10 cellular contexts compared by ENCODE assay signal in genomic region chr17:39679521-39680192, GRCh38. TPM values are rescaled to one million over a fixed set of nuclear protein-coding genes. Genes with fewer than 3 reads are reported as not detected.
DNase-seq lines count a peak whose midpoint lies in the region; ATAC-seq and TF ChIP-seq lines count a peak whose summit lies in the region.
"Had no signal": no experiment of that assay in that cellular context is flagged by ENCODE, and none has a peak within 500 bp of the region (broad histone marks: within the 10 kb centered on the region; RNA-seq: fewer than 3 reads in every experiment).

No MANE protein-coding gene starts in this region.

- DNase-seq in Jurkat, Clone E6-1 (ENCODE audit: low read depth, low spot score) = peak; percentile 87
- DNase-seq in activated CD8-positive, alpha-beta T cell treated with anti-CD3 and anti-CD28 coated beads, Interleukin-2, amount 10 ng/mL, durations not matched to agents 7 days and 5 days = peak; percentile 56
- DNase-seq in erythroblast (lab: John Stamatoyannopoulos, UW) (peak; percentile 31 to 41), NCI-H2196 (lab: John Stamatoyannopoulos, UW; ENCODE audit: unreplicated experiment) (no peak), A172 (ENCODE audit: low spot score) (no peak), MM.1S (no peak), progenitor cell of endocrine pancreas (ENCODE audit: low spot score, unreplicated experiment) (no peak)
- peak in 1 of 2 donors; percentile 75 for DNase-seq in stimulated activated effector memory CD8-positive, alpha-beta T cell treated with anti-CD3 and anti-CD28 coated beads, Interleukin-12 subunit alpha, Interleukin-12 subunit beta, amount 100 ng/mL, for 72 hours (ENCODE audit: low spot score in 2 of 2)
- DNase-seq: NCI-H187, nucleus accumbens had no signal

- POLR2A ChIA-PET in activated CD8-positive, alpha-beta T cell treated with anti-CD3 and anti-CD28 coated beads, Interleukin-2, amount 10 ng/mL, durations not matched to agents 7 days and 5 days (lab: Charles Lee) = interaction anchor here (0.6 to 4.9 kb wide), 7 partner anchors 9 to 218 kb away, joined by 3 to 32 read pairs (median 3); partner anchors contain the start of genes CDK12, MIEN1, PGAP3 and PNMT

- peak overlapping the region; percentile 36 for H3K4me3 Mint-ChIP-seq in activated CD8-positive, alpha-beta T cell treated with anti-CD3 and anti-CD28 coated beads, Interleukin-2, amount 10 ng/mL, durations not matched to agents 7 days and 5 days
- peak overlapping the region; percentile 61 for H3K4me3 Mint-ChIP-seq in stimulated activated effector memory CD8-positive, alpha-beta T cell treated with anti-CD3 and anti-CD28 coated beads, Interleukin-12 subunit alpha, Interleukin-12 subunit beta, amount 100 ng/mL, for 72 hours
- no peak overlapping the region for H3K4me3 Mint-ChIP-seq in progenitor cell of endocrine pancreas (ENCODE audit: low read depth)

- TF ChIP-seq CTCF in MM.1S (IDR thresholded peaks at IDR 0.05; ENCODE audit: low read length) = no peak
- TF ChIP-seq CTCF in progenitor cell of endocrine pancreas (IDR thresholded peaks at IDR 0.05; ENCODE audit: unreplicated experiment) = no peak

- peak; percentile 65 for TF ChIP-seq POLR2A in erythroblast (IDR thresholded peaks at IDR 0.05; ENCODE audit: low read length)

- H3K9ac ChIP-seq in MM.1S (ENCODE audit: low read length) = no peak overlapping the region

- H3K4me1 Mint-ChIP-seq in activated CD8-positive, alpha-beta T cell treated with anti-CD3 and anti-CD28 coated beads, Interleukin-2, amount 10 ng/mL, durations not matched to agents 7 days and 5 days (ENCODE audit: low read depth) = peaks cover 61% of the 10 kb centered on the region
- peaks cover 71% of the 10 kb centered on the region for H3K4me1 Mint-ChIP-seq in stimulated activated effector memory CD8-positive, alpha-beta T cell treated with anti-CD3 and anti-CD28 coated beads, Interleukin-12 subunit alpha, Interleukin-12 subunit beta, amount 100 ng/mL, for 72 hours
- peaks cover 8% of the 10 kb centered on the region for H3K4me1 Mint-ChIP-seq in progenitor cell of endocrine pancreas (ENCODE audit: low read depth)

- no peak overlapping the region for H3K27ac ChIP-seq in MM.1S (ENCODE audit: low read length)

- no peaks in the 10 kb centered on the region for H3K79me2 ChIP-seq in MM.1S (ENCODE audit: low read length)

- H3K27me3 Mint-ChIP-seq in activated CD8-positive, alpha-beta T cell treated with anti-CD3 and anti-CD28 coated beads, Interleukin-2, amount 10 ng/mL, durations not matched to agents 7 days and 5 days (ENCODE audit: low read depth) = no peaks in the 10 kb centered on the region
- no peaks in the 10 kb centered on the region for H3K27me3 Mint-ChIP-seq in progenitor cell of endocrine pancreas

- peak overlapping the region; percentile 91 for H3K27ac Mint-ChIP-seq in activated CD8-positive, alpha-beta T cell treated with anti-CD3 and anti-CD28 coated beads, Interleukin-2, amount 10 ng/mL, durations not matched to agents 7 days and 5 days
- peak overlapping the region; percentile 99 for H3K27ac Mint-ChIP-seq in stimulated activated effector memory CD8-positive, alpha-beta T cell treated with anti-CD3 and anti-CD28 coated beads, Interleukin-12 subunit alpha, Interleukin-12 subunit beta, amount 100 ng/mL, for 72 hours
- no peak overlapping the region for H3K27ac Mint-ChIP-seq in progenitor cell of endocrine pancreas

- peak overlapping the region; percentile 18 for H3K4me3 ChIP-seq in Jurkat, Clone E6-1 (ENCODE audit: low read length)
- no peak overlapping the region for H3K4me3 ChIP-seq in MM.1S (ENCODE audit: low read length)

- H3K4me1 ChIP-seq in MM.1S (ENCODE audit: low read length) = no peaks in the 10 kb centered on the region

- H3K9me3 Mint-ChIP-seq in activated CD8-positive, alpha-beta T cell treated with anti-CD3 and anti-CD28 coated beads, Interleukin-2, amount 10 ng/mL, durations not matched to agents 7 days and 5 days (ENCODE audit: insufficient read depth) = no peaks in the 10 kb centered on the region
- H3K9me3 Mint-ChIP-seq in stimulated activated effector memory CD8-positive, alpha-beta T cell treated with anti-CD3 and anti-CD28 coated beads, Interleukin-12 subunit alpha, Interleukin-12 subunit beta, amount 100 ng/mL, for 72 hours = no peaks in the 10 kb centered on the region
- no peaks in the 10 kb centered on the region for H3K9me3 Mint-ChIP-seq in progenitor cell of endocrine pancreas (ENCODE audit: low read depth)

- H3K27me3 ChIP-seq in MM.1S (replicated peaks; ENCODE audit: insufficient read depth, low read length) = no peaks in the 10 kb centered on the region

- no peak overlapping the region for H2AFZ ChIP-seq in MM.1S (ENCODE audit: low read length)

- no peaks in the 10 kb centered on the region for H3K9me2 ChIP-seq in MM.1S (replicated peaks; ENCODE audit: insufficient read depth, low read length)

- no peak overlapping the region for H3K4me2 ChIP-seq in MM.1S (ENCODE audit: low read depth, low read length)

- H3K36me3 ChIP-seq in MM.1S (replicated peaks; ENCODE audit: insufficient read depth, low read length) = no peaks in the 10 kb centered on the region

- H3K36me3 Mint-ChIP-seq in activated CD8-positive, alpha-beta T cell treated with anti-CD3 and anti-CD28 coated beads, Interleukin-2, amount 10 ng/mL, durations not matched to agents 7 days and 5 days (ENCODE audit: low read depth) = peaks cover 18% of the 10 kb centered on the region
- peaks cover 14% of the 10 kb centered on the region for H3K36me3 Mint-ChIP-seq in stimulated activated effector memory CD8-positive, alpha-beta T cell treated with anti-CD3 and anti-CD28 coated beads, Interleukin-12 subunit alpha, Interleukin-12 subunit beta, amount 100 ng/mL, for 72 hours
- peaks cover 13% of the 10 kb centered on the region for H3K36me3 Mint-ChIP-seq in progenitor cell of endocrine pancreas (ENCODE audit: insufficient read depth)

- H3K9me3 ChIP-seq in MM.1S (replicated peaks; ENCODE audit: insufficient read depth, low read length) = no peaks in the 10 kb centered on the region

- no peaks in the 10 kb centered on the region for H4K20me1 ChIP-seq in MM.1S (ENCODE audit: insufficient read depth, low read length)

- peak; percentile 81 for ATAC-seq in activated CD8-positive, alpha-beta T cell treated with anti-CD3 and anti-CD28 coated beads, Interleukin-2, amount 10 ng/mL, durations not matched to agents 7 days and 5 days
- ATAC-seq in stimulated activated effector memory CD8-positive, alpha-beta T cell treated with anti-CD3 and anti-CD28 coated beads, Interleukin-12 subunit alpha, Interleukin-12 subunit beta, amount 100 ng/mL, for 72 hours = peak; percentile 78

- no peaks in the 10 kb centered on the region for H3F3A ChIP-seq in MM.1S (ENCODE audit: insufficient read depth, low read length)

- CTCF ChIA-PET in activated CD8-positive, alpha-beta T cell treated with anti-CD3 and anti-CD28 coated beads, Interleukin-2, amount 10 ng/mL, durations not matched to agents 7 days and 5 days (lab: Charles Lee) = interaction anchor here (0.9 to 2.8 kb wide), 11 partner anchors 9 to 58 kb away, joined by 3 to 17 read pairs (median 6); partner anchors contain the start of genes MIEN1, PGAP3 and PNMT

RNA-seq across cellular contexts. Expression of gene PGAP3, which starts 8.2 kb away (rescaled TPM):
- 1.6 TPM for polyA plus RNA-seq in Jurkat, Clone E6-1 (2012; ENCODE audit: insufficient read depth, insufficient read length)
- 10 to 100 TPM; 12.3 to 14.7 TPM for total RNA-seq in activated CD8-positive, alpha-beta T cell treated with anti-CD3 and anti-CD28 coated beads, Interleukin-2, amount 10 ng/mL, durations not matched to agents 7 days and 5 days
- total RNA-seq in A172 (2014; rRNA removed; shearing (Covaris generic)) = 10.8 and 11.4 TPM in 2 replicates
- total RNA-seq in progenitor cell of endocrine pancreas = 38.7 and 40.1 TPM in 2 replicates

RNA-seq across cellular contexts. Expression of gene PNMT, which starts 11.4 kb away (rescaled TPM):
- not detected for polyA plus RNA-seq in Jurkat, Clone E6-1 (2012; ENCODE audit: insufficient read depth, insufficient read length)
- total RNA-seq in activated CD8-positive, alpha-beta T cell treated with anti-CD3 and anti-CD28 coated beads, Interleukin-2, amount 10 ng/mL, durations not matched to agents 7 days and 5 days = not detected
- total RNA-seq in A172 (2014; rRNA removed; shearing (Covaris generic)) = not detected in 2 replicates
- total RNA-seq in progenitor cell of endocrine pancreas = 2.5 and 3.1 TPM in 2 replicates

RNA-seq across cellular contexts. Expression of gene TCAP, which starts 14.5 kb away (rescaled TPM):
- polyA plus RNA-seq in Jurkat, Clone E6-1 (2012; ENCODE audit: insufficient read depth, insufficient read length) = not detected
- 1 to 10 TPM; 1.3 to 1.8 TPM for total RNA-seq in activated CD8-positive, alpha-beta T cell treated with anti-CD3 and anti-CD28 coated beads, Interleukin-2, amount 10 ng/mL, durations not matched to agents 7 days and 5 days
- 0.19 and 0.26 TPM in 2 replicates for total RNA-seq in A172 (2014; rRNA removed; shearing (Covaris generic))
- 1.8 and 2.7 TPM in 2 replicates for total RNA-seq in progenitor cell of endocrine pancreas

RNA-seq across cellular contexts. Expression of gene ERBB2, which starts 20.2 kb away (rescaled TPM):
- 1.7 TPM for polyA plus RNA-seq in Jurkat, Clone E6-1 (2012; ENCODE audit: insufficient read depth, insufficient read length)
- total RNA-seq in activated CD8-positive, alpha-beta T cell treated with anti-CD3 and anti-CD28 coated beads, Interleukin-2, amount 10 ng/mL, durations not matched to agents 7 days and 5 days = 1 to 10 TPM; 2.1 to 3.0 TPM
- total RNA-seq in A172 (2014; rRNA removed; shearing (Covaris generic)) = 43.3 and 43.6 TPM in 2 replicates
- 136 and 152 TPM in 2 replicates for total RNA-seq in progenitor cell of endocrine pancreas

RNA-seq across cellular contexts. Expression of gene STARD3, which starts 42.7 kb away (rescaled TPM):
- 52.2 TPM for polyA plus RNA-seq in Jurkat, Clone E6-1 (2012; ENCODE audit: insufficient read depth, insufficient read length)
- 10 to 100 TPM; 69.0 to 72.1 TPM for total RNA-seq in activated CD8-positive, alpha-beta T cell treated with anti-CD3 and anti-CD28 coated beads, Interleukin-2, amount 10 ng/mL, durations not matched to agents 7 days and 5 days
- 35.1 and 42.9 TPM in 2 replicates for total RNA-seq in A172 (2014; rRNA removed; shearing (Covaris generic))
- 57.0 and 62.5 TPM in 2 replicates for total RNA-seq in progenitor cell of endocrine pancreas

Comparison
In these comparisons a context has a peak if more than half of its experiments do, and no peak if none do; other contexts are left out.
1. DNase-seq: peak in Jurkat, Clone E6-1 (single experiment), activated CD8-positive, alpha-beta T cell treated with anti-CD3 and anti-CD28 coated beads, Interleukin-2, amount 10 ng/mL, durations not matched to agents 7 days and 5 days (single experiment) and erythroblast (2 of 2); none in NCI-H2196 (single experiment), A172 (single experiment), MM.1S (single experiment) and progenitor cell of endocrine pancreas (single experiment).